Comparison of ENCODE assay signal across 1 cellular context in the genomic region with DNA sequence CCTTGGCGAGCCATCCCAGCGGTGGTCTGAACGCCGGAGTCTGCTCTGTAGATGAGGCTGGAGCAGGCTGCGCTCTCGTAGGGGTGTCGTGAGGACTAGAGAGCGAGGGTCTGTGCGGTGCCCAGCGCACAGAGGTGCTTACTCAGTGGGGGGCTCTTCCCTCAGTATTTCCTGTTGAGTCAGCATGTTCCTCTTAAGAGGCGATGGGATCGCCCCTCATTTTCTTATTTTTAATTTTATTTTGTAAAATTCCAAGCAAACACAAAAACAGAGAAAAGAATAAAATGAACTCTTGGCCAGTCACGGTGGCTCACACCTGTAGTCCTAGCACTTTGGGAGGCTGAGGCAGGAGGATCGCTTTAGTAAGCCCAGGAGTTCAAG.
TF ChIP-seq lines count a peak whose summit lies in the region.

No MANE protein-coding gene starts in this region.

TF ChIP-seq in WTC11, 78 proteins besides CTCF, POLR2A, EP300 and RAD21 (continued from another document):
- TF ChIP-seq, protein P1, sequence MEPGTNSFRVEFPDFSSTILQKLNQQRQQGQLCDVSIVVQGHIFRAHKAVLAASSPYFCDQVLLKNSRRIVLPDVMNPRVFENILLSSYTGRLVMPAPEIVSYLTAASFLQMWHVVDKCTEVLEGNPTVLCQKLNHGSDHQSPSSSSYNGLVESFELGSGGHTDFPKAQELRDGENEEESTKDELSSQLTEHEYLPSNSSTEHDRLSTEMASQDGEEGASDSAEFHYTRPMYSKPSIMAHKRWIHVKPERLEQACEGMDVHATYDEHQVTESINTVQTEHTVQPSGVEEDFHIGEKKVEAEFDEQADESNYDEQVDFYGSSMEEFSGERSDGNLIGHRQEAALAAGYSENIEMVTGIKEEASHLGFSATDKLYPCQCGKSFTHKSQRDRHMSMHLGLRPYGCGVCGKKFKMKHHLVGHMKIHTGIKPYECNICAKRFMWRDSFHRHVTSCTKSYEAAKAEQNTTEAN (CRISPR knock-in tag; IDR thresholded peaks at IDR 0.05), result no peak
- TF ChIP-seq, protein P2, sequence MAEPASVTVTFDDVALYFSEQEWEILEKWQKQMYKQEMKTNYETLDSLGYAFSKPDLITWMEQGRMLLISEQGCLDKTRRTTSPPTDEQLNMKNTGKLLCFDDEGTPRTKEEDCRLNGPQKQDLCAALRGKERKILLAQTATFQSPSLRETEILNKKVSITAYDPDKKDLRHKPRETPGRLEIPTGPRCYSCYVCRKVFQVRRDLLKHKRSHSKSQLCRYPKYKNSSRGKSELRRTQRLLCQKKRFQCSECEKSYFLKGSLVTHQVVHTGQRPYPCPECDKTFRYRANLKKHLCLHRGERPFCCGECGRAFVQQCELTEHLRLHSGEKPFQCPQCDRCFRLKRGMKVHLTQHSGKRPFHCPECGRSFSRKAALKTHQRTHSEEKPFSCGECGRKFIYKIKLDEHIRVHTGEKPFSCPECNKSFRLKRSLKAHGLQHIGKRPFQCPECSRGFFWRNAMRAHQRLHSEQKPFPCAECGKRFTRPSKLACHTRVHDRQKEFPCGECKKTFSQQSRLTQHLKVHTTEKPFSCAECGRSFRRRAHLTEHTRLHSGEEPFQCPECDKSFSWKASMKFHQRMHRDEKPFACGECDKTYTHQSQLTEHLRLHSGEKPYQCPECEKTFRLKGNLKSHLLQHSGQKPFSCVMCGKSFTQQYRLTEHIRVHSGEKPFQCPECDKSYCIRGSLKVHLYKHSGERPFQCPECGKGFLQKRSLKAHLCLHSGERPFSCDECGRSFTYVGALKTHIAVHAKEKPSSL (CRISPR knock-in tag; conservative IDR thresholded peaks at IDR 0.05), result no peak
- no peak for TF ChIP-seq ELF4 (CRISPR knock-in tag; IDR thresholded peaks at IDR 0.05; ENCODE audit: low read depth)
- TF ChIP-seq, protein P3, sequence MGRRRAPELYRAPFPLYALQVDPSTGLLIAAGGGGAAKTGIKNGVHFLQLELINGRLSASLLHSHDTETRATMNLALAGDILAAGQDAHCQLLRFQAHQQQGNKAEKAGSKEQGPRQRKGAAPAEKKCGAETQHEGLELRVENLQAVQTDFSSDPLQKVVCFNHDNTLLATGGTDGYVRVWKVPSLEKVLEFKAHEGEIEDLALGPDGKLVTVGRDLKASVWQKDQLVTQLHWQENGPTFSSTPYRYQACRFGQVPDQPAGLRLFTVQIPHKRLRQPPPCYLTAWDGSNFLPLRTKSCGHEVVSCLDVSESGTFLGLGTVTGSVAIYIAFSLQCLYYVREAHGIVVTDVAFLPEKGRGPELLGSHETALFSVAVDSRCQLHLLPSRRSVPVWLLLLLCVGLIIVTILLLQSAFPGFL (CRISPR knock-in tag; IDR thresholded peaks at IDR 0.05; ENCODE audit: borderline replicate concordance), result no peak
